ENCODE assay signal across 10 cellular contexts in the genomic region with DNA sequence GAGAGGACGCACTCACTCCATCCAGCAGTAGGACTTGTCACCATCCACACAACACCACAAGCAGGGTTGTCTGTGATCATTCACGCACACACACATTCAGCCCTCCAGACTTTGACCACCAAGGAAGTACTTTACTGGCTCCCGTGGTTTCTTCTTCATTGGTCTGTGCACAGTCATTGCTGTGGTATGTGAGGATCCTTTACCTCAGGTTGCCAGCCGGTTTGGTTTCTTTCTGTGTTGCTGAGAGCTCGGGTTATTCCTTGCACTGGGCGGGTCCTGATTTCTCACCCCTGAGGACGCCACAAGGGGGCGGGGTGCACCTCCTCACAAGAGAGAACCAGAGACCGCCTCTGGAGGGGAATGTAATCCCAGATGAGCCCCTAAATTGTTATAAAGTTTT. TPM values are rescaled to one million over a fixed set of nuclear protein-coding genes. Genes with fewer than 3 reads are reported as not detected.
DNase-seq lines count a peak whose midpoint lies in the region; ATAC-seq and TF ChIP-seq lines count a peak whose summit lies in the region.
"Had no signal": no experiment of that assay in that cellular context is flagged by ENCODE, and none has a peak within 500 bp of the region (broad histone marks: within the 10 kb centered on the region; RNA-seq: fewer than 3 reads in every experiment).

No MANE protein-coding gene starts in this region.

- 0 out of 2 replicates have a peak, but pooled peaks cover 8% of the 10 kb centered on the region for H3K4me1 ChIP-seq in Caco-2

- H3K27ac ChIP-seq in HL-60 (replicated peaks) = peak overlapping the region; percentile 90

- TF ChIP-seq CTCF in Caco-2 (IDR thresholded peaks at IDR 0.05; ENCODE audit: insufficient read depth in 1 of 2, low read depth in 1 of 2, low read length in 1 of 2, severe bottlenecking in 1 of 2, unreplicated experiment in 1 of 2) = peak in 1 of 2 experiments; percentile 14
- no peak for TF ChIP-seq CTCF in HL-60 (IDR thresholded peaks at IDR 0.05; ENCODE audit: insufficient read depth, low read length)
- no peak; the same call in 1 of the 2 replicates for TF ChIP-seq CTCF in WTC11 (IDR thresholded peaks at IDR 0.05)

- H3K36me3 ChIP-seq in Caco-2 (ENCODE audit: control insufficient read depth, insufficient read depth, low read length) = no peaks in the 10 kb centered on the region; the same call in 1 of the 2 replicates

- no peaks in the 10 kb centered on the region for H3K27me3 Mint-ChIP-seq in Caco-2 (ENCODE audit: insufficient read depth, unreplicated experiment)
- H3K27me3 Mint-ChIP-seq in WTC11 (ENCODE audit: low read depth) = no peaks in the 10 kb centered on the region

- peak overlapping the region; percentile 66 for H3K27ac Mint-ChIP-seq in Caco-2 (ENCODE audit: unreplicated experiment)
- H3K27ac Mint-ChIP-seq in WTC11 = peak overlapping the region; percentile 95

- intact Hi-C loops in Caco-2 (cut with micrococcal nuclease; ENCODE audit: unreplicated experiment) = no loop called here

- H3K27me3 ChIP-seq in Caco-2 (replicated peaks; ENCODE audit: control insufficient read depth, insufficient read depth, low read length) (no peaks in the 10 kb centered on the region), HL-60 (ENCODE audit: insufficient read depth, poor library complexity, severe bottlenecking) (no peaks in the 10 kb centered on the region)

- BruUV-seq in Caco-2 (replicated peaks; lab: Mats Ljungman, UMichigan) = no TSS peak

- peaks cover 17% of the 10 kb centered on the region for H3K9me3 Mint-ChIP-seq in Caco-2 (ENCODE audit: unreplicated experiment)
- H3K9me3 Mint-ChIP-seq in WTC11 = peaks cover 5% of the 10 kb centered on the region

- H3K4me3 ChIP-seq in Caco-2 (ENCODE audit: low read depth, low read length) (no peak overlapping the region), HL-60 (replicated peaks; ENCODE audit: insufficient read depth, low read length) (no peak overlapping the region)

- no peaks in the 10 kb centered on the region for H3K9me3 ChIP-seq in Caco-2

- H3K4me1 Mint-ChIP-seq in Caco-2 (ENCODE audit: low read depth, unreplicated experiment) (peaks cover 6% of the 10 kb centered on the region), WTC11 (peaks cover 21% of the 10 kb centered on the region)

- H3K36me3 Mint-ChIP-seq in Caco-2 (ENCODE audit: insufficient read depth, unreplicated experiment) = peaks cover 16% of the 10 kb centered on the region
- H3K36me3 Mint-ChIP-seq in WTC11 = peaks cover 3% of the 10 kb centered on the region; the same call in 1 of the 2 replicates

- H3K4me3 Mint-ChIP-seq in Caco-2 (ENCODE audit: unreplicated experiment) (no peak overlapping the region), WTC11 (peak overlapping the region; percentile 43)

- CTCF ChIA-PET in Caco-2 (lab: Charles Lee) (no interaction called here), WTC11 (lab: Charles Lee) (interaction anchor here (0.6 to 1.0 kb wide), 12 partner anchors 11 to 1208 kb away, joined by 3 to 6 read pairs (median 4); no protein-coding TSS in a partner anchor)

- ATAC-seq in WTC11 (peak; percentile 99), HG03039 (IDR thresholded peaks at IDR 0.05; ENCODE audit: unreplicated experiment) (no peak), HG03139 (IDR thresholded peaks at IDR 0.05; ENCODE audit: unreplicated experiment) (no peak), HG03159 (IDR thresholded peaks at IDR 0.05; ENCODE audit: unreplicated experiment) (no peak)

- POLR2A ChIA-PET in Caco-2 (lab: Charles Lee) (no interaction called here), WTC11 (lab: Charles Lee) (interaction anchor here (0.6 kb wide), 1 partner anchor 10 kb away, joined by 3 read pairs; no protein-coding TSS in a partner anchor)

- DNase-seq in Caco-2 = peak; percentile 52 to 68
- peak in 1 of 2 experiments; percentile 70 for DNase-seq in HL-60 (ENCODE audit: low read depth in 1 of 2, low spot score in 1 of 2)
- peak; percentile 86 for DNase-seq in WTC11 (ENCODE audit: low spot score)
- peak; percentile 96 for DNase-seq in islet precursor cell
- no peak for DNase-seq in activated CD4-positive, CD25-positive, alpha-beta regulatory T cell treated with anti-CD3 and anti-CD28 coated beads, Interleukin-2, amount 50 U/mL, for 72 hours
- DNase-seq: activated T-cell treated with anti-CD3 and anti-CD28 coated beads for 4 hours, NCI-H1048 had no signal

TF ChIP-seq in WTC11, 78 proteins besides CTCF, POLR2A, EP300 and RAD21:
- TF ChIP-seq, protein P1, sequence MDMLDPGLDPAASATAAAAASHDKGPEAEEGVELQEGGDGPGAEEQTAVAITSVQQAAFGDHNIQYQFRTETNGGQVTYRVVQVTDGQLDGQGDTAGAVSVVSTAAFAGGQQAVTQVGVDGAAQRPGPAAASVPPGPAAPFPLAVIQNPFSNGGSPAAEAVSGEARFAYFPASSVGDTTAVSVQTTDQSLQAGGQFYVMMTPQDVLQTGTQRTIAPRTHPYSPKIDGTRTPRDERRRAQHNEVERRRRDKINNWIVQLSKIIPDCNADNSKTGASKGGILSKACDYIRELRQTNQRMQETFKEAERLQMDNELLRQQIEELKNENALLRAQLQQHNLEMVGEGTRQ (CRISPR knock-in tag; IDR thresholded peaks at IDR 0.05) = no peak
- TF ChIP-seq NR3C1 (CRISPR knock-in tag; conservative IDR thresholded peaks at IDR 0.05; ENCODE audit: low read depth) (no peak), ZNF423 (CRISPR knock-in tag; IDR thresholded peaks at IDR 0.05) (no peak), MXD4 (CRISPR knock-in tag; IDR thresholded peaks at IDR 0.05; ENCODE audit: borderline replicate concordance) (no peak)
- TF ChIP-seq, protein P2, sequence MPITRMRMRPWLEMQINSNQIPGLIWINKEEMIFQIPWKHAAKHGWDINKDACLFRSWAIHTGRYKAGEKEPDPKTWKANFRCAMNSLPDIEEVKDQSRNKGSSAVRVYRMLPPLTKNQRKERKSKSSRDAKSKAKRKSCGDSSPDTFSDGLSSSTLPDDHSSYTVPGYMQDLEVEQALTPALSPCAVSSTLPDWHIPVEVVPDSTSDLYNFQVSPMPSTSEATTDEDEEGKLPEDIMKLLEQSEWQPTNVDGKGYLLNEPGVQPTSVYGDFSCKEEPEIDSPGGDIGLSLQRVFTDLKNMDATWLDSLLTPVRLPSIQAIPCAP (CRISPR knock-in tag; IDR thresholded peaks at IDR 0.05) = no peak

RNA-seq across cellular contexts. Expression of a gene that starts 11.2 kb away (rescaled TPM):
- 12.3 and 12.7 TPM in 2 replicates for total RNA-seq in Caco-2 (2022)
- total RNA-seq in WTC11 (2021) = 6.4 to 10.5 TPM (median 9.3 TPM) in 3 replicates
